Comparison of ENCODE assay signal across 11 cellular contexts in genomic region chrX:153884136-153885076, GRCh38. TPM values are rescaled to one million over a fixed set of nuclear protein-coding genes. Genes with fewer than 3 reads are reported as not detected.
DNase-seq lines count a peak whose midpoint lies in the region; FAIRE-seq and TF ChIP-seq lines count a peak whose summit lies in the region.
"Had no signal": no experiment of that assay in that cellular context is flagged by ENCODE, and none has a peak within 500 bp of the region (broad histone marks: within the 10 kb centered on the region; RNA-seq: fewer than 3 reads in every experiment).

No MANE protein-coding gene starts in this region.

- peaks cover 14 to 38% of the 10 kb centered on the region in 2 experiments for H3K4me1 Mint-ChIP-seq in H9

- POLR2A ChIA-PET in SK-N-SH (lab: Yijun Ruan, JAX): interaction anchor here (1.1 kb wide), 1 partner anchor 10 kb away, joined by 3 read pairs; no protein-coding TSS in a partner anchor

- H3K23ac ChIP-seq in H9 (ENCODE audit: insufficient read length, low read depth, low read length): no peak overlapping the region

- H3K9me2 ChIP-seq in SK-N-SH: no peaks in the 10 kb centered on the region

- no CpG with 5 or more reads among the region's 20 CpGs for WGBS in H9 (ENCODE audit: extremely low coverage, insufficient read length, low lambda C conversion rate)
- WGBS in SK-N-SH (ENCODE audit: low lambda C conversion rate): 46% methylated on average over 12 of the region's 20 CpGs
- WGBS in prostate gland: 40% methylated on average over 17 of the region's 20 CpGs

- no peak overlapping the region for H3K56ac ChIP-seq in H9 (ENCODE audit: insufficient read length, low read depth, low read length)

- no peak for TF ChIP-seq POLR2A in prostate gland (IDR thresholded peaks at IDR 0.05)

- no peaks in the 10 kb centered on the region for H3K79me1 ChIP-seq in H9 (ENCODE audit: insufficient read depth, low read depth, low read length, poor library complexity, severe bottlenecking)

- H3K27ac Mint-ChIP-seq in H9: no peak overlapping the region

- no peak overlapping the region for H4K8ac ChIP-seq in H9 (replicated peaks; ENCODE audit: insufficient read length, low read depth, low read length)

- H2BK20ac ChIP-seq in H9 (ENCODE audit: low read depth, low read length, poor library complexity, severe bottlenecking): no peak overlapping the region

- H3K79me2 ChIP-seq in H9 (ENCODE audit: insufficient read depth, low read length) (no peaks in the 10 kb centered on the region), SK-N-SH (ENCODE audit: insufficient read depth) (no peaks in the 10 kb centered on the region)

- no peaks in the 10 kb centered on the region for H3K4me1 ChIP-seq in H9 (ENCODE audit: insufficient read depth, low read length)
- H3K4me1 ChIP-seq in SK-N-SH (ENCODE audit: control insufficient read depth in 1 of 2, insufficient read depth in 2 of 2, low read depth in 1 of 2, low read length in 1 of 2): peaks cover 0 to 40% of the 10 kb centered on the region in 2 experiments; a peak in 1 of 4 replicates
- peaks cover 0 to 2% of the 10 kb centered on the region in 2 donors for H3K4me1 ChIP-seq in kidney (ENCODE audit: control insufficient read depth in 1 of 2, insufficient read depth in 1 of 2, low read depth in 1 of 2, low read length in 2 of 2)
- no peaks in the 10 kb centered on the region for H3K4me1 ChIP-seq in prostate gland (replicated peaks)

- peaks cover 33% of the 10 kb centered on the region for H3K27me3 Mint-ChIP-seq in H9 (ENCODE audit: low read depth)

- H2BK12ac ChIP-seq in H9 (ENCODE audit: insufficient read length, low read depth, low read length): no peak overlapping the region

- H3K18ac ChIP-seq in H9 (ENCODE audit: insufficient read length, low read depth, low read length): no peak overlapping the region

- no peak overlapping the region for H4K5ac ChIP-seq in H9 (ENCODE audit: insufficient read length, low read depth, low read length)

- peaks cover 4 to 14% (median 11%) of the 10 kb centered on the region in 3 experiments; a peak in 6 of 7 replicates for H3K36me3 Mint-ChIP-seq in H9 (ENCODE audit: insufficient read depth in 1 of 3, low read depth in 3 of 3)

- CTCF ChIA-PET in SK-N-SH (lab: Yijun Ruan, JAX): interaction anchor here (0.6 to 1.4 kb wide), 7 partner anchors 8 to 130 kb away, joined by 3 to 4 read pairs (median 3); no protein-coding TSS in a partner anchor

- no peak for TF ChIP-seq EP300 in SK-N-SH (IDR thresholded peaks at IDR 0.05; ENCODE audit: borderline replicate concordance in 1 of 2, low read depth in 1 of 2, low read length in 1 of 2)

- H3K4ac ChIP-seq in H9 (ENCODE audit: low read depth, low read length): no peak overlapping the region

- no peak overlapping the region for H3T11ph ChIP-seq in H9 (ENCODE audit: low read length)

- DNase-seq in COR-L47 (lab: John Stamatoyannopoulos, UW) (peak; percentile 35), H9 (no peak), SK-N-SH (no peak), kidney (peak; percentile 53), activated gamma-delta T cell treated with Interleukin-2 at 50 U/mL for 16 hours (no peak), prostate gland (ENCODE audit: low spot score) (no peak)
- DNase-seq in stimulated activated CD4-positive, alpha-beta T cell treated with anti-CD3 and anti-CD28 coated beads, Interleukin-4, amount 100 ng/mL, for 24 hours: no peak
- DNase-seq in stimulated activated CD4-positive, alpha-beta T cell treated with anti-CD3 and anti-CD28 coated beads, Interleukin-2, amount 100 ng/mL, for 24 hours: no peak
- DNase-seq: left ventricle myocardium superior had no signal

- no peaks in the 10 kb centered on the region for H3F3A ChIP-seq in SK-N-SH (replicated peaks; ENCODE audit: insufficient read depth)

- H2BK120ac ChIP-seq in H9 (ENCODE audit: low read depth, low read length, poor library complexity, severe bottlenecking): no peak overlapping the region

- no peak overlapping the region for H2BK5ac ChIP-seq in H9 (ENCODE audit: insufficient read length, low read length)

- H3K9me3 ChIP-seq in H9 (ENCODE audit: control insufficient read depth, low read depth, low read length) (peaks cover 11% of the 10 kb centered on the region), SK-N-SH (no peaks in the 10 kb centered on the region), kidney (ENCODE audit: control insufficient read depth in 1 of 2, low read length in 2 of 2) (no peaks in the 10 kb centered on the region), prostate gland (no peaks in the 10 kb centered on the region)

- no peak overlapping the region for H2AK5ac ChIP-seq in H9 (ENCODE audit: insufficient read length, low read length)

- H3K27me3 ChIP-seq in H9 (ENCODE audit: insufficient read depth, low read length): no peaks in the 10 kb centered on the region
- peaks cover 45% of the 10 kb centered on the region for H3K27me3 ChIP-seq in SK-N-SH (ENCODE audit: insufficient read depth)
- H3K27me3 ChIP-seq in prostate gland (replicated peaks; ENCODE audit: insufficient read depth): peaks cover 2% of the 10 kb centered on the region

- H3K14ac ChIP-seq in H9 (ENCODE audit: insufficient read depth, low read length): no peak overlapping the region

- H3K4me3 ChIP-seq in SK-N-SH (ENCODE audit: low read depth in 2 of 2, low read length in 1 of 2) (peak overlapping the region in 1 of 2 experiments; percentile 44; a peak in 1 of 4 replicates), kidney (ENCODE audit: low read length in 2 of 2) (no peak overlapping the region), prostate gland (no peak overlapping the region)

- peak overlapping the region; percentile 59 to 81 for H3K4me3 Mint-ChIP-seq in H9

- peak; percentile 55 for TF ChIP-seq RAD21 in SK-N-SH (IDR thresholded peaks at IDR 0.05; ENCODE audit: low read length)

- H4K20me1 ChIP-seq in H9 (ENCODE audit: control insufficient read depth, insufficient read depth, insufficient read length) (no peaks in the 10 kb centered on the region), SK-N-SH (ENCODE audit: insufficient read depth) (no peaks in the 10 kb centered on the region)

- H3K23me2 ChIP-seq in H9 (ENCODE audit: insufficient read length, low read depth, low read length, poor library complexity, severe bottlenecking): peaks cover 4% of the 10 kb centered on the region

- TF ChIP-seq CTCF in H9 (conservative IDR thresholded peaks at IDR 0.05) (peak; percentile 51; the same call in 2 of the 3 replicates), SK-N-SH (IDR thresholded peaks at IDR 0.05) (no peak), kidney (IDR thresholded peaks at IDR 0.05; ENCODE audit: borderline replicate concordance, extremely low read depth, insufficient read depth) (no peak), prostate gland (IDR thresholded peaks at IDR 0.05) (no peak)

- H3K27ac ChIP-seq in H9 (ENCODE audit: insufficient read length, low read depth, low read length): no peak overlapping the region
- H3K27ac ChIP-seq in SK-N-SH (ENCODE audit: low read depth in 2 of 2, low read length in 1 of 2): peak overlapping the region in 1 of 2 experiments; percentile 22; a peak in 1 of 4 replicates
- no peak overlapping the region for H3K27ac ChIP-seq in kidney (ENCODE audit: low read depth in 2 of 2, low read length in 2 of 2)
- H3K27ac ChIP-seq in prostate gland: no peak overlapping the region

- no peak overlapping the region for H4K91ac ChIP-seq in H9 (ENCODE audit: insufficient read length, low read depth, low read length)

- H3K9ac ChIP-seq in H9 (ENCODE audit: extremely low read depth, insufficient read length, low read length) (no peak overlapping the region), SK-N-SH (no peak overlapping the region), kidney (ENCODE audit: low read length in 2 of 2) (no peak overlapping the region)

- no peak overlapping the region for H2BK15ac ChIP-seq in H9 (ENCODE audit: low read depth, low read length)

- H2AFZ ChIP-seq in H9 (ENCODE audit: low read length) (no peak overlapping the region), SK-N-SH (ENCODE audit: low read depth) (no peak overlapping the region)

- intact Hi-C loops in kidney (cut with DNase I): no loop called here
- intact Hi-C loops in prostate gland (cut with DNase I): no loop called here

- peaks cover 46 to 69% of the 10 kb centered on the region in 2 experiments for H3K9me3 Mint-ChIP-seq in H9

- no peak for FAIRE-seq in kidney (lab: Jason Lieb, UNC)
- FAIRE-seq: TTC549 had no signal

- H3K36me3 ChIP-seq in SK-N-SH (replicated peaks in 1 of 2; ENCODE audit: control insufficient read depth in 1 of 2, insufficient read depth in 2 of 2, low read length in 1 of 2) (no peaks in the 10 kb centered on the region), kidney (ENCODE audit: control insufficient read depth in 1 of 2, insufficient read depth in 2 of 2, low read length in 2 of 2) (no peaks in the 10 kb centered on the region), prostate gland (no peaks in the 10 kb centered on the region)

- H3K4me2 ChIP-seq in H9 (ENCODE audit: insufficient read depth, insufficient read length, low read length) (peak overlapping the region; percentile 7), SK-N-SH (no peak overlapping the region)

RNA-seq across cellular contexts. Expression of gene L1CAM, which starts 1.6 kb away (rescaled TPM):
- total RNA-seq in H9 (2021): 19.9 and 22.7 TPM in 2 replicates
- 1.9 and 2.0 TPM in 2 replicates for polyA plus RNA-seq in SK-N-SH (2012; rRNA removed)
- polyA plus RNA-seq in SK-N-SH (2012; cell fraction: cytosol; rRNA removed): 1.3 and 2.9 TPM in 2 replicates
- 4.1 and 4.4 TPM in 2 replicates for polyA plus RNA-seq in SK-N-SH (2012; cell fraction: nucleus; rRNA removed)
- 71.9 TPM for total RNA-seq in kidney
- polyA plus RNA-seq in kidney (ENCODE audit: insufficient read depth, low read depth, low replicate concordance): 26.1 TPM
- 10 to 100 TPM in 1 of 2 donors, under 1 TPM in 1; 0.73 to 18.0 TPM for total RNA-seq in prostate gland

RNA-seq across cellular contexts. Expression of gene AVPR2, which starts 20.1 kb away (rescaled TPM):
- not detected in 2 replicates for total RNA-seq in H9 (2021)
- polyA plus RNA-seq in SK-N-SH (2012; rRNA removed): not detected in 2 replicates
- polyA plus RNA-seq in SK-N-SH (2012; cell fraction: cytosol; rRNA removed): not detected in 2 replicates
- 0.05 TPM in 1 of 2 replicates, not detected in the other for polyA plus RNA-seq in SK-N-SH (2012; cell fraction: nucleus; rRNA removed)
- 2.3 TPM for total RNA-seq in kidney
- 22.1 TPM for polyA plus RNA-seq in kidney (ENCODE audit: insufficient read depth, low read depth, low replicate concordance)
- total RNA-seq in prostate gland: 1 to 10 TPM in 1 of 2 donors, under 1 TPM in 1; 0.41 to 2.5 TPM
- total RNA-seq: cerebellum had no signal

RNA-seq across cellular contexts. Expression of gene ARHGAP4, which starts 41.7 kb away (rescaled TPM):
- 37.8 and 40.6 TPM in 2 replicates for total RNA-seq in H9 (2021)
- 1.6 and 2.2 TPM in 2 replicates for polyA plus RNA-seq in SK-N-SH (2012; rRNA removed)
- 0.45 and 0.94 TPM in 2 replicates for polyA plus RNA-seq in SK-N-SH (2012; cell fraction: cytosol; rRNA removed)
- polyA plus RNA-seq in SK-N-SH (2012; cell fraction: nucleus; rRNA removed): 15.6 and 25.4 TPM in 2 replicates
- total RNA-seq in kidney: 73.0 TPM
- 38.3 TPM for polyA plus RNA-seq in kidney (ENCODE audit: insufficient read depth, low read depth, low replicate concordance)
- 10 to 100 TPM; 11.9 to 41.1 TPM for total RNA-seq in prostate gland

RNA-seq across cellular contexts. Expression of gene NAA10, which starts 50.4 kb away (rescaled TPM):
- 101 and 103 TPM in 2 replicates for total RNA-seq in H9 (2021)
- polyA plus RNA-seq in SK-N-SH (2012; rRNA removed): 192 and 229 TPM in 2 replicates
- polyA plus RNA-seq in SK-N-SH (2012; cell fraction: cytosol; rRNA removed): 193 and 253 TPM in 2 replicates
- 502 and 579 TPM in 2 replicates for polyA plus RNA-seq in SK-N-SH (2012; cell fraction: nucleus; rRNA removed)
- total RNA-seq in kidney: 79.3 TPM
- polyA plus RNA-seq in kidney (ENCODE audit: insufficient read depth, low read depth, low replicate concordance): 120 TPM
- total RNA-seq in prostate gland: 10 to 100 TPM; 47.5 to 64.9 TPM

RNA-seq across cellular contexts. Expression of gene PDZD4, which starts 54.1 kb away (rescaled TPM):
- total RNA-seq in H9 (2021) (110 and 118 TPM in 2 replicates), kidney (7.0 TPM), prostate gland (10 to 100 TPM in 1 of 2 donors, 1 to 10 TPM in 1; 7.2 to 16.8 TPM)
- polyA plus RNA-seq in SK-N-SH (2012; rRNA removed) (1.9 and 2.4 TPM in 2 replicates), kidney (ENCODE audit: insufficient read depth, low read depth, low replicate concordance) (4.7 TPM)
- 1.1 and 2.7 TPM in 2 replicates for polyA plus RNA-seq in SK-N-SH (2012; cell fraction: cytosol; rRNA removed)
- polyA plus RNA-seq in SK-N-SH (2012; cell fraction: nucleus; rRNA removed): 8.9 and 16.9 TPM in 2 replicates

Comparison
In these comparisons a context has a peak if more than half of its experiments do, and no peak if none do; other contexts are left out.
1. DNase-seq: peak in COR-L47 (single experiment) and kidney (single experiment); none in H9 (single experiment), SK-N-SH (single experiment), activated gamma-delta T cell treated with Interleukin-2 at 50 U/mL for 16 hours (single experiment), stimulated activated CD4-positive, alpha-beta T cell treated with anti-CD3 and anti-CD28 coated beads, Interleukin-4, amount 100 ng/mL, for 24 hours (single experiment), stimulated activated CD4-positive, alpha-beta T cell treated with anti-CD3 and anti-CD28 coated beads, Interleukin-2, amount 100 ng/mL, for 24 hours (0 of 2) and prostate gland (single experiment).